25 cellular contexts compared by ENCODE assay signal in the genomic region with DNA sequence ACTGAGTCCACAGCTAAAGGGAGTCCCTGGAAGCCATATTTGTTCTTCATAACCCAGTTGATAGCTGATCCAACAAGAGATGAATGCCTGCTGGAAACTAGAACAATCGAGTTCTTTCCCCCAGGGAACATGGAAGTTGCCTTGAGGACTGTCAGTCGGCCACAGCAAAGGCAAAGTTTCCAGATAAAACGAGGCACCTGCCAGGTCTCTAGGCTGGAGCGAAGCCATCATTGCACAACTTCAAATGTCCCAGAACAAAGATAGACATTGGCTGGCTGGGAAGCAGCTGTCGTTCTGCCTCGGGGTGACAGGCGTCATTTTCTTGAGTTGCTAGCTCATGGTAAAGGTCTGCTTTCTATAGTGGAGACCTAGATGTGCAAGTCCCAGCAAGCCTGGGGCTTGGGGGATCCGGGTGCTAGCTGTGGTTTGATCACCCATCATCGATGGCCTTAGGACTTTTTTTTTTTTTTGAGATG.
DNase-seq lines count a peak whose midpoint lies in the region; FAIRE-seq and TF ChIP-seq lines count a peak whose summit lies in the region.
"Had no signal": no experiment of that assay in that cellular context is flagged by ENCODE, and none has a peak within 500 bp of the region (broad histone marks: within the 10 kb centered on the region; RNA-seq: fewer than 3 reads in every experiment).

No MANE protein-coding gene starts in this region.

- H3K9me1 ChIP-seq in endothelial cell of umbilical vein (replicated peaks; ENCODE audit: control insufficient read depth, extremely low read depth, insufficient read depth, low read length): no peaks in the 10 kb centered on the region

- H3K23ac ChIP-seq in mesendoderm (ENCODE audit: low read length): no peak overlapping the region

- H3K4ac ChIP-seq in mesendoderm (ENCODE audit: low read depth, low read length): no peak overlapping the region

- no peak for TF ChIP-seq CTCF in BE2C (IDR thresholded peaks at IDR 0.05; ENCODE audit: low read depth, low read length)
- no peak for TF ChIP-seq CTCF in endothelial cell of umbilical vein (IDR thresholded peaks at IDR 0.05; ENCODE audit: extremely low read depth in 1 of 2, insufficient read depth in 1 of 2, low read depth in 1 of 2, low read length in 2 of 2)
- TF ChIP-seq CTCF in testis (IDR thresholded peaks at IDR 0.05): no peak

- BruUV-seq in endothelial cell of umbilical vein (replicated peaks; lab: Mats Ljungman, UMichigan): no TSS peak

- dilution Hi-C loops in endothelial cell of umbilical vein (cut with MboI; ENCODE audit: extremely low pct_ligation_motif_present, low sequenced_read_pairs): no loop called here

- peak; percentile 67 for FAIRE-seq in endothelial cell of umbilical vein (lab: Jason Lieb, UNC)
- FAIRE-seq: endometrium, G401.6, GM18507, RCC 7860 had no signal

- H4K20me1 ChIP-seq in endothelial cell of umbilical vein (replicated peaks; ENCODE audit: control insufficient read depth, extremely low read depth, insufficient read depth, low read length): no peaks in the 10 kb centered on the region

- intact Hi-C loops in endothelial cell of umbilical vein (cut with micrococcal nuclease): no loop called here
- intact Hi-C loops in testis (cut with DNase I; ENCODE audit: low total_unique reads): no loop called here

- H3K4me3 ChIP-seq in BE2C (ENCODE audit: low read depth, low read length): no peak overlapping the region
- no peak overlapping the region for H3K4me3 ChIP-seq in endothelial cell of umbilical vein (replicated peaks in 1 of 3; ENCODE audit: insufficient read depth in 1 of 3, low read depth in 1 of 3, low read length in 3 of 3)
- H3K4me3 ChIP-seq in mesendoderm (ENCODE audit: low read length): no peak overlapping the region
- no peak overlapping the region for H3K4me3 ChIP-seq in testis
- H3K4me3 ChIP-seq: skin epidermis, suprapubic skin had no signal

- no peaks in the 10 kb centered on the region for H3K79me1 ChIP-seq in mesendoderm (ENCODE audit: low read length)

- H2BK5ac ChIP-seq in mesendoderm (ENCODE audit: low read length): no peak overlapping the region

- H2BK15ac ChIP-seq in mesendoderm (replicated peaks; ENCODE audit: low read depth): no peak overlapping the region

- TF ChIP-seq POLR2A in endothelial cell of umbilical vein (IDR thresholded peaks at IDR 0.05; ENCODE audit: low read depth, low read length) (no peak), testis (IDR thresholded peaks at IDR 0.05) (no peak)

- H3K27me3 ChIP-seq in BE2C (no peaks in the 10 kb centered on the region), endothelial cell of umbilical vein (ENCODE audit: control insufficient read depth in 2 of 2, insufficient read depth in 2 of 2, low read length in 2 of 2) (no peaks in the 10 kb centered on the region), mesendoderm (ENCODE audit: insufficient read depth, low read length, poor library complexity) (no peaks in the 10 kb centered on the region), testis (no peaks in the 10 kb centered on the region)
- H3K27me3 ChIP-seq: suprapubic skin had no signal

- POLR2A ChIA-PET in endothelial cell of umbilical vein (lab: Charles Lee): no interaction called here

- no peak overlapping the region for H4K8ac ChIP-seq in mesendoderm (ENCODE audit: low read depth, low read length)

- no peak overlapping the region for H3K18ac ChIP-seq in mesendoderm (ENCODE audit: low read length)

- H3K9me3 ChIP-seq in BE2C (no peaks in the 10 kb centered on the region), endothelial cell of umbilical vein (replicated peaks; ENCODE audit: control insufficient read depth, insufficient read depth, low read length) (no peaks in the 10 kb centered on the region), testis (no peaks in the 10 kb centered on the region)
- H3K9me3 ChIP-seq: suprapubic skin had no signal

- H3K36me3 ChIP-seq in BE2C (no peaks in the 10 kb centered on the region), endothelial cell of umbilical vein (ENCODE audit: control insufficient read depth in 2 of 2, extremely low read depth in 1 of 2, insufficient read depth in 2 of 2, low read length in 2 of 2) (no peaks in the 10 kb centered on the region), mesendoderm (ENCODE audit: control insufficient read depth, insufficient read depth, low read length) (no peaks in the 10 kb centered on the region), testis (ENCODE audit: low read depth, missing control alignments) (no peaks in the 10 kb centered on the region)
- H3K36me3 ChIP-seq: suprapubic skin, WERI-Rb-1 had no signal

- no peak overlapping the region for H3K56ac ChIP-seq in mesendoderm (ENCODE audit: low read length)

- H3K79me2 ChIP-seq in endothelial cell of umbilical vein (ENCODE audit: control insufficient read depth, insufficient read depth, low read length) (no peaks in the 10 kb centered on the region), mesendoderm (ENCODE audit: control insufficient read depth, insufficient read depth, low read length) (no peaks in the 10 kb centered on the region)

- no peak overlapping the region for H2AK5ac ChIP-seq in mesendoderm (ENCODE audit: low read length)

- no peak overlapping the region for H2BK120ac ChIP-seq in mesendoderm (ENCODE audit: low read depth, low read length)

- CTCF ChIA-PET in endothelial cell of umbilical vein (lab: Charles Lee): interaction anchor here (0.6 kb wide), 1 partner anchor 138 kb away, joined by 3 read pairs; no protein-coding TSS in a partner anchor

- H3K4me2 ChIP-seq in endothelial cell of umbilical vein (ENCODE audit: insufficient read depth, low read length): no peak overlapping the region
- H3K4me2 ChIP-seq in mesendoderm (ENCODE audit: low read length): no peak overlapping the region

- no peak overlapping the region for H3K9ac ChIP-seq in endothelial cell of umbilical vein (replicated peaks; ENCODE audit: extremely low read depth, insufficient read depth, low read length)
- H3K9ac ChIP-seq in mesendoderm (ENCODE audit: low read length): no peak overlapping the region

- DNase-seq in BE2C (peak; percentile 24), NCI-H2107 treated with DMSO at 0.1 percent for 48 hours (lab: John Stamatoyannopoulos, UW; ENCODE audit: unreplicated experiment) (peak; percentile 37), endothelial cell of umbilical vein (ENCODE audit: low read depth, low spot score) (no peak), myocyte (ENCODE audit: low read depth) (peak; percentile 19), HuH-7 (ENCODE audit: low spot score) (no peak), mesendoderm (no peak), NCI-H1694 treated with DMSO at 0.1 percent for 48 hours (lab: John Stamatoyannopoulos, UW) (no peak), testis (no peak)
- DNase-seq: activated CD4-positive, alpha-beta T cell treated with anti-CD3 and anti-CD28 coated beads, Interleukin-2, amount 50 U/mL, for 4 hours; anterior cingulate cortex; caudate nucleus; dermis blood vessel endothelial cell; DMS53; HFFc6; KBM-7; NCI-H146; NCI-H526; stimulated activated CD4-positive, alpha-beta T cell treated with anti-CD3 and anti-CD28 coated beads, Interleukin-2, amount 100 ng/mL, for 24 hours; WERI-Rb-1 had no signal

- no CpG with 5 or more reads among the region's 9 CpGs for WGBS in mesendoderm (ENCODE audit: extremely low coverage, insufficient coverage, low lambda C conversion rate)
- 85 to 86% methylated on average over 9 of the region's 9 CpGs for WGBS in testis, 2 donors

- H3K4me1 ChIP-seq in BE2C (no peaks in the 10 kb centered on the region), endothelial cell of umbilical vein (ENCODE audit: control insufficient read depth, extremely low read depth, insufficient read depth, low read length) (peaks cover 8% of the 10 kb centered on the region), mesendoderm (ENCODE audit: control insufficient read depth, low read depth, low read length) (no peaks in the 10 kb centered on the region), testis (no peaks in the 10 kb centered on the region)

- H4K5ac ChIP-seq in mesendoderm (ENCODE audit: low read length): no peak overlapping the region

- H3K27ac ChIP-seq in endothelial cell of umbilical vein (ENCODE audit: insufficient read depth, low read depth, low read length) (no peak overlapping the region), mesendoderm (ENCODE audit: low read depth, low read length) (no peak overlapping the region), testis (no peak overlapping the region)
- H3K27ac ChIP-seq: skin epidermis, suprapubic skin, WERI-Rb-1 had no signal

- no peak overlapping the region for H2AFZ ChIP-seq in endothelial cell of umbilical vein (ENCODE audit: low read depth, low read length)

TF ChIP-seq in endothelial cell of umbilical vein, 7 proteins besides CTCF, POLR2A, EP300 and RAD21:
- TF ChIP-seq MYC (IDR thresholded peaks at IDR 0.05; ENCODE audit: low read depth, low read length) (no peak), EZH2 (IDR thresholded peaks at IDR 0.05; ENCODE audit: borderline replicate concordance, low read depth, low read length, severe bottlenecking) (no peak), JUN (IDR thresholded peaks at IDR 0.05; ENCODE audit: borderline replicate concordance, insufficient read depth, insufficient read length, low read depth) (no peak), POLR2AphosphoS5 (IDR thresholded peaks at IDR 0.05; ENCODE audit: insufficient read depth, low read depth, low read length) (no peak), GATA2 (IDR thresholded peaks at IDR 0.05; ENCODE audit: insufficient read depth, insufficient read length, low read depth, low read length) (no peak), FOS (IDR thresholded peaks at IDR 0.05; ENCODE audit: borderline replicate concordance, insufficient read depth, low read length) (no peak)
- TF ChIP-seq, protein P1, sequence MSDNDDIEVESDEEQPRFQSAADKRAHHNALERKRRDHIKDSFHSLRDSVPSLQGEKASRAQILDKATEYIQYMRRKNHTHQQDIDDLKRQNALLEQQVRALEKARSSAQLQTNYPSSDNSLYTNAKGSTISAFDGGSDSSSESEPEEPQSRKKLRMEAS (IDR thresholded peaks at IDR 0.05; ENCODE audit: insufficient read depth, insufficient read length): no peak

Comparison
In these comparisons a context has a peak if more than half of its experiments do, and no peak if none do; other contexts are left out.
1. DNase-seq: peak in BE2C (single experiment), NCI-H2107 treated with DMSO at 0.1 percent for 48 hours (single experiment) and myocyte (single experiment); none in endothelial cell of umbilical vein (single experiment), HuH-7 (single experiment), mesendoderm (single experiment), NCI-H1694 treated with DMSO at 0.1 percent for 48 hours (single experiment) and testis (single experiment).